In the genomic region with DNA sequence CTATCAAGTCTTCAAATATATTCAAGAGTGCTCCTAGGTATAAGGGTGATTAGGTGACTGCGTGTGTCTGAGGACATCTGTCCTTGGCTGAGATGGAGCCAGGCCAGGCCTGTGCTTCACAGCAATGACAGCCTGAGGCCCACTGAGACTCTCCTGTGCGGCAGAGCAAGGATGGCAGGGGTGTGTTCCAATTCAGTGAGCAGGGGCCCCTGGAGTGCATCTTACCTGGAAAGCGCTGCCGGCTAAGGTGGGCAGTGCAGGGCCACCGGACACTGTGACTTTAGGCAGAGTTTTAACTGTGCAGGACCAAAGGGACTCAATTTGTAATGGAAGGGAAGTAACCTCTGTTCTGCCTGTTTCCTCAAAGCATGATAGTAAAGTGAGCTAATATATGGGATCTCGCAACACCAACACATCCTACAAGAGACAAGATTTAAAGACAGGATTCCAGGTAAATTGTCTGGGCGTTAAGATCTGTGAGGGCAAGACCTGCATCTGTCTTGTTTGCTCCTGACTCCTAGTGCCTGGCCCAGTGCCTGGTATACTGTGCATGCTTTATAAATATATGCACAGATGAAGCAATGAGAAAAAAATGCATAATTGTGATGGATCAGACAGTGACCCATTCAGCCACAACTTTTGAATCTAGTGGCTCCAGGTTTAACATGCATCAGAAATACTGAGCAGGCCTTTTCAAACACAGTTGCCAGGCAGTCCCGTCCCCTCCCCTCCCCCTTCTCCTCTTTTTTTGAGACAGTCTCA, we compare ENCODE assay signal across 16 cellular contexts.
DNase-seq lines count a peak whose midpoint lies in the region; ATAC-seq and TF ChIP-seq lines count a peak whose summit lies in the region.
"Had no signal": no experiment of that assay in that cellular context is flagged by ENCODE, and none has a peak within 500 bp of the region (broad histone marks: within the 10 kb centered on the region; RNA-seq: fewer than 3 reads in every experiment).

No MANE protein-coding gene starts in this region.

- no peak for TF ChIP-seq POLR2A in testis (IDR thresholded peaks at IDR 0.05)

- no peaks in the 10 kb centered on the region for H3K79me2 ChIP-seq in SK-N-SH (ENCODE audit: insufficient read depth)

- H3K9ac ChIP-seq in SK-N-SH, result no peak overlapping the region

- WGBS in SK-N-SH (ENCODE audit: low lambda C conversion rate), result 90% methylated on average over 8 of the region's 8 CpGs
- WGBS in testis, 2 donors, result 86 to 89% methylated on average over 6 to 8 of the region's 8 CpGs

- H3K9me3 ChIP-seq in SK-N-SH (no peaks in the 10 kb centered on the region; the same call in 1 of the 2 replicates), Panc1 (ENCODE audit: control insufficient read depth, insufficient read depth, low read depth, low read length) (no peaks in the 10 kb centered on the region), testis (no peaks in the 10 kb centered on the region)
- H3K9me3 ChIP-seq: prostate gland had no signal

- intact Hi-C loops in Panc1 (cut with micrococcal nuclease; ENCODE audit: unreplicated experiment), result no loop called here
- intact Hi-C loops in testis (cut with DNase I; ENCODE audit: low total_unique reads), result no loop called here

- TF ChIP-seq RAD21 in SK-N-SH (IDR thresholded peaks at IDR 0.05; ENCODE audit: low read length), result no peak

- H3K27me3 ChIP-seq in SK-N-SH (ENCODE audit: insufficient read depth) (no peaks in the 10 kb centered on the region), Panc1 (ENCODE audit: control insufficient read depth, insufficient read depth, low read length) (no peaks in the 10 kb centered on the region), testis (no peaks in the 10 kb centered on the region)
- H3K27me3 ChIP-seq: gastroesophageal sphincter had no signal

- in situ Hi-C loops in Panc1 (cut with HindIII; ENCODE audit: low pct_unique_long_range_greater_than_20kb, low sequenced_read_pairs), result no loop called here

- no peak overlapping the region for H3K4me3 ChIP-seq in SK-N-SH (ENCODE audit: low read depth in 2 of 2, low read length in 1 of 2)
- H3K4me3 ChIP-seq in Panc1 (ENCODE audit: low read depth in 2 of 2, low read length in 2 of 2), result no peak overlapping the region
- no peak overlapping the region for H3K4me3 ChIP-seq in fibroblast of the aortic adventitia (ENCODE audit: low read depth, low read length)
- no peak overlapping the region for H3K4me3 ChIP-seq in testis
- H3K4me3 ChIP-seq: gastroesophageal sphincter, prostate gland had no signal

- no peaks in the 10 kb centered on the region for H3K9me2 ChIP-seq in SK-N-SH

- H3K36me3 ChIP-seq in SK-N-SH (replicated peaks in 1 of 2; ENCODE audit: control insufficient read depth in 1 of 2, insufficient read depth in 2 of 2, low read length in 1 of 2) (no peaks in the 10 kb centered on the region), Panc1 (ENCODE audit: control insufficient read depth, insufficient read depth, low read length) (no peaks in the 10 kb centered on the region), testis (ENCODE audit: low read depth, missing control alignments) (no peaks in the 10 kb centered on the region)
- H3K36me3 ChIP-seq: gastroesophageal sphincter, prostate gland had no signal

- H3F3A ChIP-seq in SK-N-SH (replicated peaks; ENCODE audit: insufficient read depth), result peaks cover 8% of the 10 kb centered on the region

- DNase-seq in SK-N-SH (no peak), Panc1 (ENCODE audit: low read depth, low spot score) (no peak), fibroblast of the aortic adventitia (ENCODE audit: low read depth) (peak; percentile 35), testis (peak; percentile 13), NCI-H82 treated with DMSO at 0.1 percent for 48 hours (lab: John Stamatoyannopoulos, UW; ENCODE audit: unreplicated experiment) (no peak)
- DNase-seq in activated CD4-positive, CD25-positive, alpha-beta regulatory T cell (lab: John Stamatoyannopoulos, UW), result no peak
- DNase-seq: 8988T; CD4-positive, CD25-positive, alpha-beta regulatory T cell; MV-4-11; NCI-H187 treated with DMSO at 0.1 percent for 48 hours; T-helper 17 cell had no signal

- ATAC-seq in SK-N-SH treated with all-trans-retinoic acid at 6 μM for 48 hours (no peak), Panc1 (no peak), HG03039 (IDR thresholded peaks at IDR 0.05; ENCODE audit: unreplicated experiment) (no peak)
- ATAC-seq: gastroesophageal sphincter, Right ventricle myocardium inferior, T-helper 17 cell had no signal

- TF ChIP-seq CTCF in SK-N-SH (IDR thresholded peaks at IDR 0.05), result no peak
- TF ChIP-seq CTCF in Panc1 (IDR thresholded peaks at IDR 0.05), result no peak
- no peak for TF ChIP-seq CTCF in fibroblast of the aortic adventitia (IDR thresholded peaks at IDR 0.05; ENCODE audit: insufficient read depth, low read length)
- no peak for TF ChIP-seq CTCF in testis (IDR thresholded peaks at IDR 0.05)

- peaks cover 4 to 16% of the 10 kb centered on the region in 2 experiments; a peak in 3 of 4 replicates for H3K4me1 ChIP-seq in SK-N-SH (ENCODE audit: control insufficient read depth in 1 of 2, insufficient read depth in 2 of 2, low read depth in 1 of 2, low read length in 1 of 2)
- H3K4me1 ChIP-seq in Panc1 (ENCODE audit: control insufficient read depth, insufficient read depth, low read length), result peaks cover 2% of the 10 kb centered on the region; the same call in 1 of the 2 replicates
- peaks cover 5% of the 10 kb centered on the region for H3K4me1 ChIP-seq in testis
- H3K4me1 ChIP-seq: gastroesophageal sphincter, prostate gland had no signal

- H3K4me2 ChIP-seq in SK-N-SH, result no peak overlapping the region

- H2AFZ ChIP-seq in SK-N-SH (ENCODE audit: low read depth), result no peak overlapping the region

- CTCF ChIA-PET in SK-N-SH (lab: Yijun Ruan, JAX) (interaction anchor here (1.0 to 5.4 kb wide), 6 partner anchors 9 to 421 kb away, joined by 3 to 24 read pairs (median 4); no protein-coding TSS in a partner anchor), Panc1 (lab: Charles Lee) (no interaction called here)

- no TSS peak for BruUV-seq in Panc1 (replicated peaks; lab: Mats Ljungman, UMichigan)

- POLR2A ChIA-PET in SK-N-SH (lab: Yijun Ruan, JAX), result no interaction called here
- POLR2A ChIA-PET in Panc1 (lab: Charles Lee), result no interaction called here

- no peaks in the 10 kb centered on the region for H4K20me1 ChIP-seq in SK-N-SH (ENCODE audit: insufficient read depth)

- H3K27ac ChIP-seq in SK-N-SH (ENCODE audit: low read depth in 2 of 2, low read length in 1 of 2) (no peak overlapping the region), Panc1 (ENCODE audit: low read length) (peak overlapping the region; percentile 13; the same call in 1 of the 2 replicates), testis (no peak overlapping the region)
- H3K27ac ChIP-seq: gastroesophageal sphincter, prostate gland had no signal

- peak in 1 of 2 experiments; percentile 35; a peak in 1 of 4 replicates for TF ChIP-seq EP300 in SK-N-SH (IDR thresholded peaks at IDR 0.05; ENCODE audit: borderline replicate concordance in 1 of 2, low read depth in 1 of 2, low read length in 1 of 2)

TF ChIP-seq in SK-N-SH, 30 proteins besides CTCF, POLR2A, EP300 and RAD21 (continues in another document):
- TF ChIP-seq, protein P1, sequence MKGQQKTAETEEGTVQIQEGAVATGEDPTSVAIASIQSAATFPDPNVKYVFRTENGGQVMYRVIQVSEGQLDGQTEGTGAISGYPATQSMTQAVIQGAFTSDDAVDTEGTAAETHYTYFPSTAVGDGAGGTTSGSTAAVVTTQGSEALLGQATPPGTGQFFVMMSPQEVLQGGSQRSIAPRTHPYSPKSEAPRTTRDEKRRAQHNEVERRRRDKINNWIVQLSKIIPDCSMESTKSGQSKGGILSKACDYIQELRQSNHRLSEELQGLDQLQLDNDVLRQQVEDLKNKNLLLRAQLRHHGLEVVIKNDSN (IDR thresholded peaks at IDR 0.05; ENCODE audit: borderline replicate concordance, low read depth), result no peak
- TF ChIP-seq, protein P2, sequence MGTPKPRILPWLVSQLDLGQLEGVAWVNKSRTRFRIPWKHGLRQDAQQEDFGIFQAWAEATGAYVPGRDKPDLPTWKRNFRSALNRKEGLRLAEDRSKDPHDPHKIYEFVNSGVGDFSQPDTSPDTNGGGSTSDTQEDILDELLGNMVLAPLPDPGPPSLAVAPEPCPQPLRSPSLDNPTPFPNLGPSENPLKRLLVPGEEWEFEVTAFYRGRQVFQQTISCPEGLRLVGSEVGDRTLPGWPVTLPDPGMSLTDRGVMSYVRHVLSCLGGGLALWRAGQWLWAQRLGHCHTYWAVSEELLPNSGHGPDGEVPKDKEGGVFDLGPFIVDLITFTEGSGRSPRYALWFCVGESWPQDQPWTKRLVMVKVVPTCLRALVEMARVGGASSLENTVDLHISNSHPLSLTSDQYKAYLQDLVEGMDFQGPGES (IDR thresholded peaks at IDR 0.05; ENCODE audit: low read depth, low read length), result no peak
- TF ChIP-seq, protein P3, sequence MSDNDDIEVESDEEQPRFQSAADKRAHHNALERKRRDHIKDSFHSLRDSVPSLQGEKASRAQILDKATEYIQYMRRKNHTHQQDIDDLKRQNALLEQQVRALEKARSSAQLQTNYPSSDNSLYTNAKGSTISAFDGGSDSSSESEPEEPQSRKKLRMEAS (IDR thresholded peaks at IDR 0.05; ENCODE audit: low read depth), result 0 out of 2 replicates have a peak, but pooled peaks have one; percentile 21
- peak; percentile 56; the same call in 1 of the 2 replicates for TF ChIP-seq JUND (IDR thresholded peaks at IDR 0.05)

TF ChIP-seq in SK-N-SH treated with all-trans-retinoic acid at 6 μM for 48 hours, 23 proteins besides CTCF, POLR2A, EP300 and RAD21 (continues in another document):
- TF ChIP-seq CSDC2 (CRISPR knock-in tag; IDR thresholded peaks at IDR 0.05) (no peak), ZC3H10 (CRISPR knock-in tag; IDR thresholded peaks at IDR 0.05) (no peak)
- TF ChIP-seq, protein P4, sequence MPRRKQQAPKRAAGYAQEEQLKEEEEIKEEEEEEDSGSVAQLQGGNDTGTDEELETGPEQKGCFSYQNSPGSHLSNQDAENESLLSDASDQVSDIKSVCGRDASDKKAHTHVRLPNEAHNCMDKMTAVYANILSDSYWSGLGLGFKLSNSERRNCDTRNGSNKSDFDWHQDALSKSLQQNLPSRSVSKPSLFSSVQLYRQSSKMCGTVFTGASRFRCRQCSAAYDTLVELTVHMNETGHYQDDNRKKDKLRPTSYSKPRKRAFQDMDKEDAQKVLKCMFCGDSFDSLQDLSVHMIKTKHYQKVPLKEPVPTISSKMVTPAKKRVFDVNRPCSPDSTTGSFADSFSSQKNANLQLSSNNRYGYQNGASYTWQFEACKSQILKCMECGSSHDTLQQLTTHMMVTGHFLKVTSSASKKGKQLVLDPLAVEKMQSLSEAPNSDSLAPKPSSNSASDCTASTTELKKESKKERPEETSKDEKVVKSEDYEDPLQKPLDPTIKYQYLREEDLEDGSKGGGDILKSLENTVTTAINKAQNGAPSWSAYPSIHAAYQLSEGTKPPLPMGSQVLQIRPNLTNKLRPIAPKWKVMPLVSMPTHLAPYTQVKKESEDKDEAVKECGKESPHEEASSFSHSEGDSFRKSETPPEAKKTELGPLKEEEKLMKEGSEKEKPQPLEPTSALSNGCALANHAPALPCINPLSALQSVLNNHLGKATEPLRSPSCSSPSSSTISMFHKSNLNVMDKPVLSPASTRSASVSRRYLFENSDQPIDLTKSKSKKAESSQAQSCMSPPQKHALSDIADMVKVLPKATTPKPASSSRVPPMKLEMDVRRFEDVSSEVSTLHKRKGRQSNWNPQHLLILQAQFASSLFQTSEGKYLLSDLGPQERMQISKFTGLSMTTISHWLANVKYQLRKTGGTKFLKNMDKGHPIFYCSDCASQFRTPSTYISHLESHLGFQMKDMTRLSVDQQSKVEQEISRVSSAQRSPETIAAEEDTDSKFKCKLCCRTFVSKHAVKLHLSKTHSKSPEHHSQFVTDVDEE (CRISPR knock-in tag; IDR thresholded peaks at IDR 0.05), result no peak

Comparison
In these comparisons a context has a peak if more than half of its experiments do, and no peak if none do; other contexts are left out.
1. DNase-seq: peak in fibroblast of the aortic adventitia (single experiment) and testis (single experiment); none in SK-N-SH (single experiment), Panc1 (single experiment), activated CD4-positive, CD25-positive, alpha-beta regulatory T cell (0 of 4) and NCI-H82 treated with DMSO at 0.1 percent for 48 hours (single experiment).